In the genomic region with DNA sequence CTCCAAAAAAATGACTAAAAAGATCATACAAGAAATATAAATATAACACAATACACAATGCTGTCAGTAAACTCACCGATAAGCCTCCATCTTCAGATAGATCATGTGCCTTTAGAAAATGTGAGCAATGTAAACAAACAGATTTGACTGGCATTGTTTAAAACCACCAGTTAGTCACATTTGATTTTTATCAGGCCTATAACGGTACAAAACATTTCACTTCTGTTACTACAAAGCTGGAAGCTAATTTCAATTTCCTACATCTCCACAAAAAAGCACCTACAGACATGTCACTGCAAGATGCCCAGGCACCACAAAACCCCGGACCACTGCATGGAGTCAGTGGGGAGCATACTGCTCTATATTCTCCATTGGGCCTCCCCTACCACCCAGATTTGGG, we compare ENCODE assay signal across 10 cellular contexts. TPM values are rescaled to one million over a fixed set of nuclear protein-coding genes. Genes with fewer than 3 reads are reported as not detected.
DNase-seq lines count a peak whose midpoint lies in the region; ATAC-seq lines count a peak whose summit lies in the region.
"Had no signal": no experiment of that assay in that cellular context is flagged by ENCODE, and none has a peak within 500 bp of the region (broad histone marks: within the 10 kb centered on the region; RNA-seq: fewer than 3 reads in every experiment).

No MANE protein-coding gene starts in this region.

- H3K9me3 ChIP-seq in stomach smooth muscle (ENCODE audit: control insufficient read depth in 2 of 2, low read length in 2 of 2), result no peaks in the 10 kb centered on the region

- H3K27me3 Mint-ChIP-seq in activated T-helper 17 cell treated with anti-CD3 and anti-CD28 coated beads, Interleukin-2, amount 50 U/mL, for 72 hours, result no peaks in the 10 kb centered on the region
- H3K27me3 Mint-ChIP-seq in immature natural killer cell (ENCODE audit: low read depth in 3 of 3), result peaks cover 0 to 3% (median 0%) of the 10 kb centered on the region in 3 donors

- H3K27me3 ChIP-seq in stomach smooth muscle (ENCODE audit: control insufficient read depth in 1 of 2, insufficient read depth in 2 of 2, low read length in 2 of 2), result no peaks in the 10 kb centered on the region

- H3K4me1 Mint-ChIP-seq in activated T-helper 17 cell treated with anti-CD3 and anti-CD28 coated beads, Interleukin-2, amount 50 U/mL, for 72 hours, result peaks cover 48% of the 10 kb centered on the region
- peaks cover 58 to 78% of the 10 kb centered on the region in 2 donors for H3K4me1 Mint-ChIP-seq in immature natural killer cell

- H3K9me3 Mint-ChIP-seq in activated T-helper 17 cell treated with anti-CD3 and anti-CD28 coated beads, Interleukin-2, amount 50 U/mL, for 72 hours, result no peaks in the 10 kb centered on the region
- H3K9me3 Mint-ChIP-seq in immature natural killer cell, result no peaks in the 10 kb centered on the region

- H3K4me3 Mint-ChIP-seq in activated T-helper 17 cell treated with anti-CD3 and anti-CD28 coated beads, Interleukin-2, amount 50 U/mL, for 72 hours, result peak overlapping the region; percentile 58
- peak overlapping the region; percentile 69 to 89 (median 72) for H3K4me3 Mint-ChIP-seq in immature natural killer cell

- DNase-seq in activated CD4-positive, CD25-positive, alpha-beta regulatory T cell treated with anti-CD3 and anti-CD28 coated beads, Interleukin-2, amount 50 U/mL, for 72 hours, result no peak
- no peak for DNase-seq in immature natural killer cell
- no peak for DNase-seq in SHP77 treated with DMSO at 0.1 percent for 48 hours (lab: John Stamatoyannopoulos, UW)
- no peak for DNase-seq in pons (ENCODE audit: low spot score)
- DNase-seq in OCI-M2 (lab: John Stamatoyannopoulos, UW; ENCODE audit: unreplicated experiment), result no peak
- DNase-seq: activated CD4-positive, CD25-positive, alpha-beta regulatory T cell; NCI-H345 had no signal

- peak; percentile 55 to 70 for ATAC-seq in activated CD4-positive, CD25-positive, alpha-beta regulatory T cell treated with anti-CD3 and anti-CD28 coated beads, Interleukin-2, amount 50 U/mL, for 24 hours
- peak; percentile 74 for ATAC-seq in activated T-helper 17 cell treated with anti-CD3 and anti-CD28 coated beads, Interleukin-2, amount 50 U/mL, for 72 hours (replicated peaks)

- H3K36me3 Mint-ChIP-seq in activated T-helper 17 cell treated with anti-CD3 and anti-CD28 coated beads, Interleukin-2, amount 50 U/mL, for 72 hours (ENCODE audit: low read depth), result no peaks in the 10 kb centered on the region
- no peaks in the 10 kb centered on the region for H3K36me3 Mint-ChIP-seq in immature natural killer cell

- peak overlapping the region; percentile 21 to 36 for H3K4me3 ChIP-seq in stomach smooth muscle (ENCODE audit: low read length in 2 of 2)

- peaks cover 14% of the 10 kb centered on the region for H3K4me1 ChIP-seq in stomach smooth muscle (ENCODE audit: control insufficient read depth, insufficient read depth, low read length)

- no peak overlapping the region for H3K9ac ChIP-seq in stomach smooth muscle (ENCODE audit: low read length in 2 of 2)

- H3K36me3 ChIP-seq in stomach smooth muscle (ENCODE audit: control insufficient read depth in 2 of 2, insufficient read depth in 2 of 2, low read length in 2 of 2), result no peaks in the 10 kb centered on the region

- H3K27ac Mint-ChIP-seq in activated T-helper 17 cell treated with anti-CD3 and anti-CD28 coated beads, Interleukin-2, amount 50 U/mL, for 72 hours, result peak overlapping the region; percentile 79
- H3K27ac Mint-ChIP-seq in immature natural killer cell, result peak overlapping the region; percentile 41 to 91 (median 83)

- H3K27ac ChIP-seq in stomach smooth muscle (ENCODE audit: low read length), result peak overlapping the region; percentile 47

RNA-seq across cellular contexts. Expression of a gene that starts 18.9 kb away (rescaled TPM):
- 10 to 100 TPM; 13.4 to 22.4 TPM for total RNA-seq in activated T-helper 17 cell treated with anti-CD3 and anti-CD28 coated beads, Interleukin-2, amount 50 U/mL, for 72 hours
- 10 to 100 TPM in 2 of 3 donors, 1 to 10 TPM in 1; 9.2 to 13.3 (median 11.8) TPM for polyA plus RNA-seq in immature natural killer cell
